In the genomic region with DNA sequence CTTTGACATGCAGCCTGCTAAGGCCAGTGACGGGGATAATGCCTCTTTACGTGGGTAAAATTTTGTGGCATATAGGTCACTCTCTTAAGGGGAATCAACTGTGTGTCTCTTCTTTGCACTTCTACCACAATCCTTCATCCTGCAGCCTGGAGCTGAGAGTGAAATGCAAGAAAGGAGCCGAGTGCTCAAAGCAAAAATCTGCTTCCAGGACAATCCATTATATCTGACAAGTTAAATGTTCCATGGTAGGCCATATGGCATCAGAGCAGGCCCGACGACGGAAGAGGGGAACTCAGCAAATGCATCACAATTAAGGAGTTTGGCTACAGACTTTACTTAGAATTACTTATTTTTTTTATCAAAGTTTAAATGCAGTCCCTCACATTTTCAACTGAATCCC, we compare ENCODE assay signal across 1 cellular context.
TF ChIP-seq lines count a peak whose summit lies in the region.

No MANE protein-coding gene starts in this region.

TF ChIP-seq in HepG2, 621 proteins besides CTCF, POLR2A, EP300 and RAD21:
- TF ChIP-seq CAMTA2 (CRISPR knock-in tag; IDR thresholded peaks at IDR 0.05; ENCODE audit: borderline replicate concordance) (no peak), DMAP1 (CRISPR knock-in tag; IDR thresholded peaks at IDR 0.05) (no peak), ATF7 (IDR thresholded peaks at IDR 0.05) (no peak), ATF7 (CRISPR knock-in tag; IDR thresholded peaks at IDR 0.05) (no peak)
- TF ChIP-seq, protein P1, sequence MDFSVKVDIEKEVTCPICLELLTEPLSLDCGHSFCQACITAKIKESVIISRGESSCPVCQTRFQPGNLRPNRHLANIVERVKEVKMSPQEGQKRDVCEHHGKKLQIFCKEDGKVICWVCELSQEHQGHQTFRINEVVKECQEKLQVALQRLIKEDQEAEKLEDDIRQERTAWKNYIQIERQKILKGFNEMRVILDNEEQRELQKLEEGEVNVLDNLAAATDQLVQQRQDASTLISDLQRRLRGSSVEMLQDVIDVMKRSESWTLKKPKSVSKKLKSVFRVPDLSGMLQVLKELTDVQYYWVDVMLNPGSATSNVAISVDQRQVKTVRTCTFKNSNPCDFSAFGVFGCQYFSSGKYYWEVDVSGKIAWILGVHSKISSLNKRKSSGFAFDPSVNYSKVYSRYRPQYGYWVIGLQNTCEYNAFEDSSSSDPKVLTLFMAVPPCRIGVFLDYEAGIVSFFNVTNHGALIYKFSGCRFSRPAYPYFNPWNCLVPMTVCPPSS (IDR thresholded peaks at IDR 0.05), result no peak
TF ChIP-seq in HepG2: peak in this region for 0.
